In the genomic region with DNA sequence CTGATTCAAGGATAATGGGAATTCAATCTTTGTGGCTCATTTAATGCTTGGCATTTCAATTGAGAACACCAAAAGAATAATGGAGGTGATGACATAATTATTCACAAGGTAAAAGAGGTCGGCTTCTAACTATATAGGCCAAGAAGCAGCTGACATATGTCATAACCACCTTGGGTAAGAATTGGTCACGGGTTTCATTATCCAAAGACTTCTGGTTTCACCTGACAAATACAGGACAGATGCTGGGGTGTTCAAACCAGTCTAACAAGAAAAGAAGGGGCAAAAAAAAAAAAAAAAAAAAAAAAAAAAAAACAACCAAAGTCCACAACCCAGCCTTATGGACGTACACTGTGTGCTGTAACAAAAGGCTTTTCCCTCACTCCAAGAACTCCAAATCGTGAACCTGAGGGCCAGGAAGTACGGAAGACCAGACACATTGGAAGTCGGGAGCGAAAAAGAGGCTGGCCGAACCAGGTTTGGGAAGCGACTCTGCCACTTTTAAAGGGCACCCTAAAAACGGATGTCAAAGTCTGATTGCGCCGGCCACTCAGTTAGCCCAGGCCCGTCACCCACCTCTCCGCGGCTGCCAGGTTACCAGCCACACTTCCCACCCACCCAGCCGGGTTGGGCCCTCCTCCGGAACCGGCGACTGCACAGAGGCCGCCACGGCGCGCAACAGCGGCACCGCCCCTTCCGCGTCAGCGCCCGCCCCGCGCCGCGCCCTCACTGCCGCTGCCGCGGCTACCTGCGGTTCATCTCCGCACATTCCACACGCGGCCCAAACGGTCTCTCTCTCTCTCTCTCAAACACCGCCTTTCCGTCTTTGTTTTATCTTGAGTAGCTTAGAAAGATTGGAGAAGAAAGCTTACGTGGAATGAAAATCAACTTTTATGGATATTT, we compare ENCODE assay signal across 1 cellular context.
TF ChIP-seq lines count a peak whose summit lies in the region.

Gene HARBI1 (minus strand): TSS at position 677 of the 900 bp plus-strand sequence. CDS start 990 bp downstream, outside the sequence.

TF ChIP-seq in HepG2, 621 proteins besides CTCF, POLR2A, EP300 and RAD21 (continued from another document and continues in another):
- no peak for TF ChIP-seq ZNF138 (CRISPR knock-in tag; IDR thresholded peaks at IDR 0.05; ENCODE audit: low read depth)
- peak; percentile 61; the same call in 1 of the 2 replicates for TF ChIP-seq ZFP91 (CRISPR knock-in tag; IDR thresholded peaks at IDR 0.05; ENCODE audit: borderline replicate concordance)
- no peak for TF ChIP-seq ZNF331 (CRISPR knock-in tag; IDR thresholded peaks at IDR 0.05)
- TF ChIP-seq KDM4B (CRISPR knock-in tag; IDR thresholded peaks at IDR 0.05), result no peak
- TF ChIP-seq JUN (CRISPR knock-in tag; IDR thresholded peaks at IDR 0.05), result no peak
- TF ChIP-seq MXD4 (CRISPR knock-in tag; IDR thresholded peaks at IDR 0.05), result 0 out of 2 replicates have a peak, but pooled peaks have one; percentile 12
- TF ChIP-seq RFX5 (IDR thresholded peaks at IDR 0.05; ENCODE audit: low read depth, low read length), result no peak
- TF ChIP-seq NFATC3 (CRISPR knock-in tag; IDR thresholded peaks at IDR 0.05), result no peak
- no peak for TF ChIP-seq RAD51 (IDR thresholded peaks at IDR 0.05; ENCODE audit: borderline replicate concordance)
- TF ChIP-seq YEATS2 (CRISPR knock-in tag; IDR thresholded peaks at IDR 0.05; ENCODE audit: borderline replicate concordance), result peak; percentile 61
- TF ChIP-seq ZHX2 (IDR thresholded peaks at IDR 0.05; ENCODE audit: low read depth), result peak; percentile 57
- TF ChIP-seq ZHX2 (CRISPR knock-in tag; IDR thresholded peaks at IDR 0.05; ENCODE audit: borderline replicate concordance), result no peak
- no peak for TF ChIP-seq ZNF136 (CRISPR knock-in tag; IDR thresholded peaks at IDR 0.05; ENCODE audit: low read depth)
- peak; percentile 54; the same call in 1 of the 2 replicates for TF ChIP-seq ARNTL (CRISPR knock-in tag; IDR thresholded peaks at IDR 0.05)
- TF ChIP-seq ZMYM4 (CRISPR knock-in tag; IDR thresholded peaks at IDR 0.05), result 0 out of 2 replicates have a peak, but pooled peaks have one; percentile 39
- TF ChIP-seq KLF6 (CRISPR knock-in tag; IDR thresholded peaks at IDR 0.05), result peak; percentile 36; the same call in 1 of the 2 replicates
- no peak for TF ChIP-seq SMC3 (IDR thresholded peaks at IDR 0.05; ENCODE audit: low read length)
- TF ChIP-seq THAP8 (CRISPR knock-in tag; IDR thresholded peaks at IDR 0.05; ENCODE audit: borderline replicate concordance), result no peak
- TF ChIP-seq MED1 (CRISPR knock-in tag; IDR thresholded peaks at IDR 0.05), result peak; percentile 36; the same call in 1 of the 2 replicates
- TF ChIP-seq, protein P1, sequence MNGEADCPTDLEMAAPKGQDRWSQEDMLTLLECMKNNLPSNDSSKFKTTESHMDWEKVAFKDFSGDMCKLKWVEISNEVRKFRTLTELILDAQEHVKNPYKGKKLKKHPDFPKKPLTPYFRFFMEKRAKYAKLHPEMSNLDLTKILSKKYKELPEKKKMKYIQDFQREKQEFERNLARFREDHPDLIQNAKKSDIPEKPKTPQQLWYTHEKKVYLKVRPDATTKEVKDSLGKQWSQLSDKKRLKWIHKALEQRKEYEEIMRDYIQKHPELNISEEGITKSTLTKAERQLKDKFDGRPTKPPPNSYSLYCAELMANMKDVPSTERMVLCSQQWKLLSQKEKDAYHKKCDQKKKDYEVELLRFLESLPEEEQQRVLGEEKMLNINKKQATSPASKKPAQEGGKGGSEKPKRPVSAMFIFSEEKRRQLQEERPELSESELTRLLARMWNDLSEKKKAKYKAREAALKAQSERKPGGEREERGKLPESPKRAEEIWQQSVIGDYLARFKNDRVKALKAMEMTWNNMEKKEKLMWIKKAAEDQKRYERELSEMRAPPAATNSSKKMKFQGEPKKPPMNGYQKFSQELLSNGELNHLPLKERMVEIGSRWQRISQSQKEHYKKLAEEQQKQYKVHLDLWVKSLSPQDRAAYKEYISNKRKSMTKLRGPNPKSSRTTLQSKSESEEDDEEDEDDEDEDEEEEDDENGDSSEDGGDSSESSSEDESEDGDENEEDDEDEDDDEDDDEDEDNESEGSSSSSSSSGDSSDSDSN (CRISPR knock-in tag; IDR thresholded peaks at IDR 0.05), result no peak
- no peak; the same call in 1 of the 2 replicates for TF ChIP-seq MAZ (IDR thresholded peaks at IDR 0.05; ENCODE audit: borderline replicate concordance, low read depth, low read length)
- no peak for TF ChIP-seq MAZ (CRISPR knock-in tag; IDR thresholded peaks at IDR 0.05; ENCODE audit: low read depth)
- TF ChIP-seq ZNF704 (CRISPR knock-in tag; IDR thresholded peaks at IDR 0.05; ENCODE audit: borderline replicate concordance), result no peak
- TF ChIP-seq MXI1 (IDR thresholded peaks at IDR 0.05; ENCODE audit: borderline replicate concordance, low read depth, low read length), result peak; percentile 89; the same call in 1 of the 3 replicates
- no peak for TF ChIP-seq HNRNPUL1 (IDR thresholded peaks at IDR 0.05; ENCODE audit: low read depth, low read length)
- no peak for TF ChIP-seq HNRNPL (IDR thresholded peaks at IDR 0.05; ENCODE audit: low read depth, low read length)
- TF ChIP-seq SP1 (IDR thresholded peaks at IDR 0.05), result no peak
- peak; percentile 82 for TF ChIP-seq SP1 (CRISPR knock-in tag; IDR thresholded peaks at IDR 0.05)
- TF ChIP-seq HMG20B (CRISPR knock-in tag; conservative IDR thresholded peaks at IDR 0.05), result no peak
- no peak for TF ChIP-seq ZNF362 (CRISPR knock-in tag; IDR thresholded peaks at IDR 0.05; ENCODE audit: borderline replicate concordance)
- TF ChIP-seq REXO4 (CRISPR knock-in tag; IDR thresholded peaks at IDR 0.05; ENCODE audit: borderline replicate concordance), result no peak
- no peak for TF ChIP-seq RFXANK (CRISPR knock-in tag; IDR thresholded peaks at IDR 0.05)
- TF ChIP-seq BCL6 (CRISPR knock-in tag; IDR thresholded peaks at IDR 0.05), result no peak; the same call in 1 of the 2 replicates
- TF ChIP-seq, protein P2, sequence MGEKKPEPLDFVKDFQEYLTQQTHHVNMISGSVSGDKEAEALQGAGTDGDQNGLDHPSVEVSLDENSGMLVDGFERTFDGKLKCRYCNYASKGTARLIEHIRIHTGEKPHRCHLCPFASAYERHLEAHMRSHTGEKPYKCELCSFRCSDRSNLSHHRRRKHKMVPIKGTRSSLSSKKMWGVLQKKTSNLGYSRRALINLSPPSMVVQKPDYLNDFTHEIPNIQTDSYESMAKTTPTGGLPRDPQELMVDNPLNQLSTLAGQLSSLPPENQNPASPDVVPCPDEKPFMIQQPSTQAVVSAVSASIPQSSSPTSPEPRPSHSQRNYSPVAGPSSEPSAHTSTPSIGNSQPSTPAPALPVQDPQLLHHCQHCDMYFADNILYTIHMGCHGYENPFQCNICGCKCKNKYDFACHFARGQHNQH (CRISPR knock-in tag; IDR thresholded peaks at IDR 0.05), result no peak
- TF ChIP-seq ZNF737 (CRISPR knock-in tag; IDR thresholded peaks at IDR 0.05; ENCODE audit: borderline replicate concordance), result no peak
- TF ChIP-seq CBFB (CRISPR knock-in tag; IDR thresholded peaks at IDR 0.05), result peak; percentile 70; the same call in 1 of the 2 replicates
- 0 out of 2 replicates have a peak, but pooled peaks have one; percentile 19 for TF ChIP-seq TARDBP (CRISPR knock-in tag; IDR thresholded peaks at IDR 0.05)
- TF ChIP-seq ZNF598 (CRISPR knock-in tag; IDR thresholded peaks at IDR 0.05; ENCODE audit: borderline replicate concordance), result 0 out of 2 replicates have a peak, but pooled peaks have one; percentile 10
- TF ChIP-seq ZNF678 (CRISPR knock-in tag; IDR thresholded peaks at IDR 0.05), result no peak
- no peak for TF ChIP-seq ZNF143 (CRISPR knock-in tag; IDR thresholded peaks at IDR 0.05)
- TF ChIP-seq NFKBIZ (CRISPR knock-in tag; IDR thresholded peaks at IDR 0.05), result no peak
- TF ChIP-seq ISX (CRISPR knock-in tag; conservative IDR thresholded peaks at IDR 0.05), result no peak
- TF ChIP-seq, protein P3, sequence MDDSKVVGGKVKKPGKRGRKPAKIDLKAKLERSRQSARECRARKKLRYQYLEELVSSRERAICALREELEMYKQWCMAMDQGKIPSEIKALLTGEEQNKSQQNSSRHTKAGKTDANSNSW (CRISPR knock-in tag; IDR thresholded peaks at IDR 0.05; ENCODE audit: borderline replicate concordance), result no peak
- TF ChIP-seq ZNF24 (IDR thresholded peaks at IDR 0.05), result no peak
- TF ChIP-seq TCF12 (IDR thresholded peaks at IDR 0.05), result no peak
- 0 out of 2 replicates have a peak, but pooled peaks have one; percentile 30 for TF ChIP-seq TCF12 (CRISPR knock-in tag; IDR thresholded peaks at IDR 0.05)
- no peak for TF ChIP-seq HDAC6 (IDR thresholded peaks at IDR 0.05; ENCODE audit: low read depth, low read length)
- TF ChIP-seq, protein P4, sequence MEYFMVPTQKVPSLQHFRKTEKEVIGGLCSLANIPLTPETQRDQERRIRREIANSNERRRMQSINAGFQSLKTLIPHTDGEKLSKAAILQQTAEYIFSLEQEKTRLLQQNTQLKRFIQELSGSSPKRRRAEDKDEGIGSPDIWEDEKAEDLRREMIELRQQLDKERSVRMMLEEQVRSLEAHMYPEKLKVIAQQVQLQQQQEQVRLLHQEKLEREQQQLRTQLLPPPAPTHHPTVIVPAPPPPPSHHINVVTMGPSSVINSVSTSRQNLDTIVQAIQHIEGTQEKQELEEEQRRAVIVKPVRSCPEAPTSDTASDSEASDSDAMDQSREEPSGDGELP (IDR thresholded peaks at IDR 0.05; ENCODE audit: borderline replicate concordance, low read depth), result peak; percentile 14; the same call in 1 of the 2 replicates
- no peak for TF ChIP-seq CCDC6 (CRISPR knock-in tag; IDR thresholded peaks at IDR 0.05)
